1 cellular context compared by ENCODE assay signal in the genomic region with DNA sequence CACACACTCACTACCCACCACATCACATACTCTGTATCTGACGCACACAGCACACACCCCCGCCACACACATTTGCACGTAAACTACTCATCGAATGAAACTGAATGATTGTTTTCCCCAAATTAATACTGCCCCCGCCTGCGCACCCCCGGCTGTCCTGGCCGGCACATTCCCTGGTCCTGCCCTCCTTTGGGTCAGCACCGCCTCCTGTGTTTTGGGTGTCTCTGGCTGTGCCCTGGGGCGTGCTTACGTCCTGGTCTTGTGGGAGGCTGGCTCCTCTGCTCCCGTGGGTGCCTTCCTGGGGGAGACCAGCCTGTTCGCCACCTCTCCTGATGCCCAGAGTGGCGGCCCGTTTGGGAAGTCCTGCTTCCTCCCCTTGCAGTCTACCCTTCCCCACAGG.
TF ChIP-seq lines count a peak whose summit lies in the region.

No MANE protein-coding gene starts in this region.

TF ChIP-seq in IMR-90, 13 proteins besides CTCF, POLR2A, EP300 and RAD21:
- no peak for TF ChIP-seq BHLHE40 (IDR thresholded peaks at IDR 0.05; ENCODE audit: low read depth, low read length)
- TF ChIP-seq, protein P1, sequence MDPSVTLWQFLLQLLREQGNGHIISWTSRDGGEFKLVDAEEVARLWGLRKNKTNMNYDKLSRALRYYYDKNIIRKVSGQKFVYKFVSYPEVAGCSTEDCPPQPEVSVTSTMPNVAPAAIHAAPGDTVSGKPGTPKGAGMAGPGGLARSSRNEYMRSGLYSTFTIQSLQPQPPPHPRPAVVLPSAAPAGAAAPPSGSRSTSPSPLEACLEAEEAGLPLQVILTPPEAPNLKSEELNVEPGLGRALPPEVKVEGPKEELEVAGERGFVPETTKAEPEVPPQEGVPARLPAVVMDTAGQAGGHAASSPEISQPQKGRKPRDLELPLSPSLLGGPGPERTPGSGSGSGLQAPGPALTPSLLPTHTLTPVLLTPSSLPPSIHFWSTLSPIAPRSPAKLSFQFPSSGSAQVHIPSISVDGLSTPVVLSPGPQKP (IDR thresholded peaks at IDR 0.05; ENCODE audit: borderline replicate concordance, low read depth, low read length) = no peak
- no peak for TF ChIP-seq MXI1 (IDR thresholded peaks at IDR 0.05; ENCODE audit: borderline replicate concordance, low read depth, low read length)
- no peak for TF ChIP-seq CEBPB (IDR thresholded peaks at IDR 0.05; ENCODE audit: low read depth, low read length)
- TF ChIP-seq MAZ (IDR thresholded peaks at IDR 0.05; ENCODE audit: borderline replicate concordance, low read depth, low read length) = no peak
- TF ChIP-seq CHD1 (IDR thresholded peaks at IDR 0.05; ENCODE audit: low read depth, low read length) = no peak
- no peak for TF ChIP-seq SMC3 (IDR thresholded peaks at IDR 0.05; ENCODE audit: low read depth, low read length)
- TF ChIP-seq, protein P2, sequence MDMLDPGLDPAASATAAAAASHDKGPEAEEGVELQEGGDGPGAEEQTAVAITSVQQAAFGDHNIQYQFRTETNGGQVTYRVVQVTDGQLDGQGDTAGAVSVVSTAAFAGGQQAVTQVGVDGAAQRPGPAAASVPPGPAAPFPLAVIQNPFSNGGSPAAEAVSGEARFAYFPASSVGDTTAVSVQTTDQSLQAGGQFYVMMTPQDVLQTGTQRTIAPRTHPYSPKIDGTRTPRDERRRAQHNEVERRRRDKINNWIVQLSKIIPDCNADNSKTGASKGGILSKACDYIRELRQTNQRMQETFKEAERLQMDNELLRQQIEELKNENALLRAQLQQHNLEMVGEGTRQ (IDR thresholded peaks at IDR 0.05; ENCODE audit: low read depth, low read length) = no peak
- TF ChIP-seq RFX5 (IDR thresholded peaks at IDR 0.05; ENCODE audit: low read depth, low read length) = no peak
- TF ChIP-seq NFE2L2 (IDR thresholded peaks at IDR 0.05; ENCODE audit: low read depth, low read length) = no peak
- no peak for TF ChIP-seq RCOR1 (IDR thresholded peaks at IDR 0.05; ENCODE audit: insufficient replicate concordance, low read length)
- TF ChIP-seq FOS (IDR thresholded peaks at IDR 0.05; ENCODE audit: low read depth, low read length) = no peak
- TF ChIP-seq MAFK (IDR thresholded peaks at IDR 0.05; ENCODE audit: low read depth, low read length) = no peak
